ENCODE assay signal across 1 cellular context in genomic region chr16:71426069-71426879, GRCh38.
A peak's percentile ranks its signal among the peaks of the same experiment; 100 is the strongest.
TF ChIP-seq lines count a peak whose summit lies in the region.

No MANE protein-coding gene starts in this region.

TF ChIP-seq in K562, 482 proteins besides CTCF, POLR2A, EP300 and RAD21 (continued from another document and continues in another):
- TF ChIP-seq ZBTB33 (CRISPR knock-in tag; IDR thresholded peaks at IDR 0.05) (peak; percentile 44; the same call in 1 of the 2 replicates), KDM1A (IDR thresholded peaks at IDR 0.05) (no peak), CBX3 (IDR thresholded peaks at IDR 0.05; ENCODE audit: borderline replicate concordance in 1 of 2, low read length in 2 of 2) (peak in 1 of 2 experiments; percentile 44; a peak in 1 of 3 replicates), JUND (IDR thresholded peaks at IDR 0.05; ENCODE audit: borderline replicate concordance, low read depth, low read length) (no peak), JUND (tag; IDR thresholded peaks at IDR 0.05; ENCODE audit: borderline replicate concordance, low read depth, low read length) (0 out of 3 replicates have a peak, but pooled peaks have one; percentile 29), SPI1 (IDR thresholded peaks at IDR 0.05; ENCODE audit: borderline replicate concordance, low read depth, low read length) (no peak), MBD2 (IDR thresholded peaks at IDR 0.05; ENCODE audit: borderline replicate concordance, low read depth) (no peak), CREBBP (IDR thresholded peaks at IDR 0.05; ENCODE audit: low read depth, low read length) (no peak), TRIM28 (IDR thresholded peaks at IDR 0.05) (no peak), CBX1 (IDR thresholded peaks at IDR 0.05; ENCODE audit: low read depth) (no peak), MAFF (IDR thresholded peaks at IDR 0.05; ENCODE audit: low read length) (no peak), ETV6 (IDR thresholded peaks at IDR 0.05; ENCODE audit: borderline replicate concordance in 1 of 2, low read depth in 2 of 2, low read length in 1 of 2) (no peak), ETV6 (CRISPR knock-in tag; IDR thresholded peaks at IDR 0.05; ENCODE audit: borderline replicate concordance) (no peak), GATA2 (CRISPR knock-in tag; IDR thresholded peaks at IDR 0.05) (no peak), SETDB1 (IDR thresholded peaks at IDR 0.05; ENCODE audit: low read length) (no peak), E2F5 (CRISPR knock-in tag; IDR thresholded peaks at IDR 0.05) (no peak), FOXP1 (CRISPR knock-in tag; IDR thresholded peaks at IDR 0.05) (peak; percentile 17; the same call in 1 of the 2 replicates), ZNF224 (CRISPR knock-in tag; IDR thresholded peaks at IDR 0.05) (no peak), MAFK (IDR thresholded peaks at IDR 0.05; ENCODE audit: low read length) (no peak), ZNF76 (CRISPR knock-in tag; IDR thresholded peaks at IDR 0.05; ENCODE audit: borderline replicate concordance) (no peak), SMARCA5 (IDR thresholded peaks at IDR 0.05) (no peak), FOXP4 (CRISPR knock-in tag; IDR thresholded peaks at IDR 0.05; ENCODE audit: borderline replicate concordance) (no peak), FOXK2 (conservative IDR thresholded peaks at IDR 0.05 in 1 of 2, IDR thresholded peaks at IDR 0.05 in 1 of 2; ENCODE audit: low read depth in 2 of 2) (0 out of 4 replicates have a peak, but pooled peaks of 1 of the 2 experiments have one; percentile 15), FUS (optimal IDR thresholded peaks at IDR 0.05; ENCODE audit: low read depth, low read length) (no peak), HNRNPL (IDR thresholded peaks at IDR 0.05; ENCODE audit: low read depth, low read length) (0 out of 2 replicates have a peak, but pooled peaks have one; percentile 54), ZNF699 (CRISPR knock-in tag; IDR thresholded peaks at IDR 0.05; ENCODE audit: insufficient replicate concordance) (no peak), BRD9 (IDR thresholded peaks at IDR 0.05; ENCODE audit: low read depth, partially characterized antibody) (peak; percentile 62), GTF2B (IDR thresholded peaks at IDR 0.05; ENCODE audit: extremely low read depth, insufficient read length) (no peak), E2F3 (CRISPR knock-in tag; IDR thresholded peaks at IDR 0.05) (no peak), FIP1L1 (IDR thresholded peaks at IDR 0.05; ENCODE audit: low read depth, low read length, poor library complexity, severe bottlenecking) (no peak), ZKSCAN8 (CRISPR knock-in tag; IDR thresholded peaks at IDR 0.05) (no peak), ZFP1 (CRISPR knock-in tag; IDR thresholded peaks at IDR 0.05) (no peak), ZNF77 (CRISPR knock-in tag; IDR thresholded peaks at IDR 0.05) (no peak), ZNF445 (CRISPR knock-in tag; IDR thresholded peaks at IDR 0.05; ENCODE audit: low read depth) (no peak), STAT5A (IDR thresholded peaks at IDR 0.05; ENCODE audit: borderline replicate concordance, low read length) (no peak), HNRNPK (IDR thresholded peaks at IDR 0.05; ENCODE audit: low read depth, low read length, poor library complexity, severe bottlenecking) (no peak), BRF1 (IDR thresholded peaks at IDR 0.05; ENCODE audit: borderline replicate concordance, extremely low read depth, insufficient read length) (peak; percentile 14), ZFP30 (CRISPR knock-in tag; IDR thresholded peaks at IDR 0.05; ENCODE audit: borderline replicate concordance) (no peak), FOXA1 (IDR thresholded peaks at IDR 0.05; ENCODE audit: borderline replicate concordance) (no peak), POLR2H (tag; IDR thresholded peaks at IDR 0.05; ENCODE audit: low read depth) (peak; percentile 98), HDAC1 (IDR thresholded peaks at IDR 0.05) (peak in 1 of 2 experiments; percentile 42; a peak in 1 of 4 replicates), TAF7 (tag; IDR thresholded peaks at IDR 0.05) (no peak)
- TF ChIP-seq, protein P1, sequence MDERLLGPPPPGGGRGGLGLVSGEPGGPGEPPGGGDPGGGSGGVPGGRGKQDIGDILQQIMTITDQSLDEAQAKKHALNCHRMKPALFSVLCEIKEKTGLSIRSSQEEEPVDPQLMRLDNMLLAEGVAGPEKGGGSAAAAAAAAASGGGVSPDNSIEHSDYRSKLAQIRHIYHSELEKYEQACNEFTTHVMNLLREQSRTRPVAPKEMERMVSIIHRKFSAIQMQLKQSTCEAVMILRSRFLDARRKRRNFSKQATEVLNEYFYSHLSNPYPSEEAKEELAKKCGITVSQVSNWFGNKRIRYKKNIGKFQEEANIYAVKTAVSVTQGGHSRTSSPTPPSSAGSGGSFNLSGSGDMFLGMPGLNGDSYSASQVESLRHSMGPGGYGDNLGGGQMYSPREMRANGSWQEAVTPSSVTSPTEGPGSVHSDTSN (CRISPR knock-in tag; IDR thresholded peaks at IDR 0.05; ENCODE audit: low read depth), result peak; percentile 16; the same call in 1 of the 2 replicates
- TF ChIP-seq, protein P1 (tag; conservative IDR thresholded peaks at IDR 0.05; ENCODE audit: low read depth), result no peak
- TF ChIP-seq, protein P2, sequence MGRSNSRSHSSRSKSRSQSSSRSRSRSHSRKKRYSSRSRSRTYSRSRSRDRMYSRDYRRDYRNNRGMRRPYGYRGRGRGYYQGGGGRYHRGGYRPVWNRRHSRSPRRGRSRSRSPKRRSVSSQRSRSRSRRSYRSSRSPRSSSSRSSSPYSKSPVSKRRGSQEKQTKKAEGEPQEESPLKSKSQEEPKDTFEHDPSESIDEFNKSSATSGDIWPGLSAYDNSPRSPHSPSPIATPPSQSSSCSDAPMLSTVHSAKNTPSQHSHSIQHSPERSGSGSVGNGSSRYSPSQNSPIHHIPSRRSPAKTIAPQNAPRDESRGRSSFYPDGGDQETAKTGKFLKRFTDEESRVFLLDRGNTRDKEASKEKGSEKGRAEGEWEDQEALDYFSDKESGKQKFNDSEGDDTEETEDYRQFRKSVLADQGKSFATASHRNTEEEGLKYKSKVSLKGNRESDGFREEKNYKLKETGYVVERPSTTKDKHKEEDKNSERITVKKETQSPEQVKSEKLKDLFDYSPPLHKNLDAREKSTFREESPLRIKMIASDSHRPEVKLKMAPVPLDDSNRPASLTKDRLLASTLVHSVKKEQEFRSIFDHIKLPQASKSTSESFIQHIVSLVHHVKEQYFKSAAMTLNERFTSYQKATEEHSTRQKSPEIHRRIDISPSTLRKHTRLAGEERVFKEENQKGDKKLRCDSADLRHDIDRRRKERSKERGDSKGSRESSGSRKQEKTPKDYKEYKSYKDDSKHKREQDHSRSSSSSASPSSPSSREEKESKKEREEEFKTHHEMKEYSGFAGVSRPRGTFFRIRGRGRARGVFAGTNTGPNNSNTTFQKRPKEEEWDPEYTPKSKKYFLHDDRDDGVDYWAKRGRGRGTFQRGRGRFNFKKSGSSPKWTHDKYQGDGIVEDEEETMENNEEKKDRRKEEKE (IDR thresholded peaks at IDR 0.05; ENCODE audit: borderline replicate concordance in 1 of 2, control insufficient read depth in 1 of 2, low read depth in 2 of 2, low read length in 1 of 2), result no peak
- TF ChIP-seq, protein P3, sequence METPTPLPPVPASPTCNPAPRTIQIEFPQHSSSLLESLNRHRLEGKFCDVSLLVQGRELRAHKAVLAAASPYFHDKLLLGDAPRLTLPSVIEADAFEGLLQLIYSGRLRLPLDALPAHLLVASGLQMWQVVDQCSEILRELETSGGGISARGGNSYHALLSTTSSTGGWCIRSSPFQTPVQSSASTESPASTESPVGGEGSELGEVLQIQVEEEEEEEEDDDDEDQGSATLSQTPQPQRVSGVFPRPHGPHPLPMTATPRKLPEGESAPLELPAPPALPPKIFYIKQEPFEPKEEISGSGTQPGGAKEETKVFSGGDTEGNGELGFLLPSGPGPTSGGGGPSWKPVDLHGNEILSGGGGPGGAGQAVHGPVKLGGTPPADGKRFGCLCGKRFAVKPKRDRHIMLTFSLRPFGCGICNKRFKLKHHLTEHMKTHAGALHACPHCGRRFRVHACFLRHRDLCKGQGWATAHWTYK (CRISPR knock-in tag; IDR thresholded peaks at IDR 0.05), result no peak
- TF ChIP-seq, protein P4, sequence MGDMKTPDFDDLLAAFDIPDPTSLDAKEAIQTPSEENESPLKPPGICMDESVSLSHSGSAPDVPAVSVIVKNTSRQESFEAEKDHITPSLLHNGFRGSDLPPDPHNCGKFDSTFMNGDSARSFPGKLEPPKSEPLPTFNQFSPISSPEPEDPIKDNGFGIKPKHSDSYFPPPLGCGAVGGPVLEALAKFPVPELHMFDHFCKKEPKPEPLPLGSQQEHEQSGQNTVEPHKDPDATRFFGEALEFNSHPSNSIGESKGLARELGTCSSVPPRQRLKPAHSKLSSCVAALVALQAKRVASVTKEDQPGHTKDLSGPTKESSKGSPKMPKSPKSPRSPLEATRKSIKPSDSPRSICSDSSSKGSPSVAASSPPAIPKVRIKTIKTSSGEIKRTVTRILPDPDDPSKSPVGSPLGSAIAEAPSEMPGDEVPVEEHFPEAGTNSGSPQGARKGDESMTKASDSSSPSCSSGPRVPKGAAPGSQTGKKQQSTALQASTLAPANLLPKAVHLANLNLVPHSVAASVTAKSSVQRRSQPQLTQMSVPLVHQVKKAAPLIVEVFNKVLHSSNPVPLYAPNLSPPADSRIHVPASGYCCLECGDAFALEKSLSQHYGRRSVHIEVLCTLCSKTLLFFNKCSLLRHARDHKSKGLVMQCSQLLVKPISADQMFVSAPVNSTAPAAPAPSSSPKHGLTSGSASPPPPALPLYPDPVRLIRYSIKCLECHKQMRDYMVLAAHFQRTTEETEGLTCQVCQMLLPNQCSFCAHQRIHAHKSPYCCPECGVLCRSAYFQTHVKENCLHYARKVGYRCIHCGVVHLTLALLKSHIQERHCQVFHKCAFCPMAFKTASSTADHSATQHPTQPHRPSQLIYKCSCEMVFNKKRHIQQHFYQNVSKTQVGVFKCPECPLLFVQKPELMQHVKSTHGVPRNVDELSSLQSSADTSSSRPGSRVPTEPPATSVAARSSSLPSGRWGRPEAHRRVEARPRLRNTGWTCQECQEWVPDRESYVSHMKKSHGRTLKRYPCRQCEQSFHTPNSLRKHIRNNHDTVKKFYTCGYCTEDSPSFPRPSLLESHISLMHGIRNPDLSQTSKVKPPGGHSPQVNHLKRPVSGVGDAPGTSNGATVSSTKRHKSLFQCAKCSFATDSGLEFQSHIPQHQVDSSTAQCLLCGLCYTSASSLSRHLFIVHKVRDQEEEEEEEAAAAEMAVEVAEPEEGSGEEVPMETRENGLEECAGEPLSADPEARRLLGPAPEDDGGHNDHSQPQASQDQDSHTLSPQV (IDR thresholded peaks at IDR 0.05), result no peak
- TF ChIP-seq, protein P5, sequence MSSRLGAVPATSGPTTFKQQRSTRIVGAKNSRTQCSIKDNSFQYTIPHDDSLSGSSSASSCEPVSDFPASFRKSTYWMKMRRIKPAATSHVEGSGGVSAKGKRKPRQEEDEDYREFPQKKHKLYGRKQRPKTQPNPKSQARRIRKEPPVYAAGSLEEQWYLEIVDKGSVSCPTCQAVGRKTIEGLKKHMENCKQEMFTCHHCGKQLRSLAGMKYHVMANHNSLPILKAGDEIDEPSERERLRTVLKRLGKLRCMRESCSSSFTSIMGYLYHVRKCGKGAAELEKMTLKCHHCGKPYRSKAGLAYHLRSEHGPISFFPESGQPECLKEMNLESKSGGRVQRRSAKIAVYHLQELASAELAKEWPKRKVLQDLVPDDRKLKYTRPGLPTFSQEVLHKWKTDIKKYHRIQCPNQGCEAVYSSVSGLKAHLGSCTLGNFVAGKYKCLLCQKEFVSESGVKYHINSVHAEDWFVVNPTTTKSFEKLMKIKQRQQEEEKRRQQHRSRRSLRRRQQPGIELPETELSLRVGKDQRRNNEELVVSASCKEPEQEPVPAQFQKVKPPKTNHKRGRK (tag; IDR thresholded peaks at IDR 0.05), result no peak
